Comparison of ENCODE assay signal across 19 cellular contexts in the genomic region with DNA sequence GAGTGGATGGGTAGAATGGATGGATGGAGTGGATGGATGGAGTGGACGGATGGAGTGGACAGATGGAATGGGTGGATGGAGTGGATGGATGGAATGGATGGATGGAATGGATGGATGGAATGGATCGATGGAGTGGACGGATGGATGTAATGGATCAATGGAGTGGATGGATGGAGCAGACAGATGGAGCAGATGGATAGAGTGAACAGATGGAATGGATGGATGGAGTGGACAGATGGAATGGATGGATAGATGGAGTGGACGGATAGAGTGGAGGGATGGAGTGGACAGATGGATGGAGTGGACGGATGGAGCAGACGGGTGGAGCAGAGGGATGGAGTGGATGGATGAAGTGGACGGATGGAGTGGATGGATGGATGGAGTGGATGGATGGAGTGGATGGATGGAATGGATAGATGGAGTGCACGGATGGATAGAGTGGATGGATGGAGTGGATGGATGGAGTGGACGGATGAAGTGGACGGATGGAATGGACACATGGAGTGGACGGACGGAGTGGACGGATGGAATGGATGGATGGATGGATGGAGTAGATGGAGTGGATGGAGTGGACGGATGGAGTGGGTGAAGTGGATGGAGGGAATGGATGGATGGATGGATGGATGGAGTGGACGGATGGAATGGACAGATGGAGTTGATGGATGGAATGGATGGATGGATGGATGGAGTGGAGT.
"Had no signal": no experiment of that assay in that cellular context is flagged by ENCODE, and none has a peak within 500 bp of the region (broad histone marks: within the 10 kb centered on the region; RNA-seq: fewer than 3 reads in every experiment).

No MANE protein-coding gene starts in this region.

- H3K27me3 ChIP-seq: pancreas, right lobe of liver, transverse colon had no signal

- H3K36me3 Mint-ChIP-seq: naive thymus-derived CD8-positive, alpha-beta T cell had no signal

- H3K27ac ChIP-seq: coronary artery, heart left ventricle, pancreas, right lobe of liver, stomach, thoracic aorta, transverse colon had no signal

- H3K4me3 Mint-ChIP-seq: endodermal cell; stimulated activated effector memory CD8-positive, alpha-beta T cell treated with anti-CD3 and anti-CD28 coated beads, Interleukin-12 subunit alpha, Interleukin-12 subunit beta, amount 100 ng/mL, for 72 hours had no signal

- H3K4me3 ChIP-seq: coronary artery, heart left ventricle, pancreas, right lobe of liver, stomach, thoracic aorta, transverse colon had no signal

- H3K27ac Mint-ChIP-seq: endodermal cell; progenitor cell of endocrine pancreas; stimulated activated effector memory CD8-positive, alpha-beta T cell treated with anti-CD3 and anti-CD28 coated beads, Interleukin-12 subunit alpha, Interleukin-12 subunit beta, amount 100 ng/mL, for 72 hours had no signal

- ATAC-seq: heart left ventricle; left colon; naive thymus-derived CD8-positive, alpha-beta T cell; pancreas; right lobe of liver; stimulated activated effector memory CD8-positive, alpha-beta T cell treated with anti-CD3 and anti-CD28 coated beads, Interleukin-12 subunit alpha, Interleukin-12 subunit beta, amount 100 ng/mL, for 72 hours had no signal

- DNase-seq: effector CD4-positive, alpha-beta T cell; endodermal cell; foreskin melanocyte; heart left ventricle; hippocampal formation; left colon; naive thymus-derived CD8-positive, alpha-beta T cell; occipital lobe; pancreas; right lobe of liver; stimulated activated CD4-positive, alpha-beta T cell treated with anti-CD3 and anti-CD28 coated beads, Interleukin-4, amount 100 ng/mL, for 1 hour; stimulated activated CD8-positive, alpha-beta memory T cell treated with anti-CD3 and anti-CD28 coated beads, Interleukin-4, amount 100 ng/mL, for 48 hours; stomach; substantia nigra; transverse colon had no signal

- FAIRE-seq: pancreas had no signal

- H3K9me3 ChIP-seq: heart left ventricle, pancreas, right lobe of liver, stomach, thoracic aorta, transverse colon had no signal

- H3K4me1 ChIP-seq: pancreas, right lobe of liver, stomach, transverse colon had no signal

- H3K36me3 ChIP-seq: heart left ventricle, pancreas, right lobe of liver, stomach, thoracic aorta, transverse colon had no signal
